Comparison of ENCODE assay signal across 13 cellular contexts in genomic region chr19:43682269-43682668, GRCh38. TPM values are rescaled to one million over a fixed set of nuclear protein-coding genes. Genes with fewer than 3 reads are reported as not detected.
"Had no signal": no experiment of that assay in that cellular context is flagged by ENCODE, and none has a peak within 500 bp of the region (broad histone marks: within the 10 kb centered on the region; RNA-seq: fewer than 3 reads in every experiment).

No MANE protein-coding gene starts in this region.

RNA-seq across cellular contexts. Expression of gene IRGC, which starts 33.6 kb away (rescaled TPM):
- total RNA-seq: stomach, subcutaneous adipose tissue, suprapubic skin, temporal lobe, thoracic aorta, tibial nerve, transverse colon, upper lobe of left lung, upper lobe of right lung, ureter, urinary bladder, uterus, vagina had no signal
- polyA plus RNA-seq: stomach, urinary bladder had no signal
